ENCODE assay signal across 1 cellular context in genomic region chr14:31265701-31266398, GRCh38.
TF ChIP-seq lines count a peak whose summit lies in the region.

No MANE protein-coding gene starts in this region.

TF ChIP-seq in HepG2, 621 proteins besides CTCF, POLR2A, EP300 and RAD21 (continued from another document and continues in another):
- TF ChIP-seq ZNF639 (CRISPR knock-in tag; conservative IDR thresholded peaks at IDR 0.05) = peak; percentile 82; the same call in 1 of the 2 replicates
- TF ChIP-seq RBM39 (IDR thresholded peaks at IDR 0.05; ENCODE audit: low read depth, low read length, poor library complexity, severe bottlenecking) = no peak
- peak; percentile 93; the same call in 1 of the 2 replicates for TF ChIP-seq ZNF33B (CRISPR knock-in tag; IDR thresholded peaks at IDR 0.05)
- peak; percentile 72; the same call in 1 of the 2 replicates for TF ChIP-seq ZNF652 (CRISPR knock-in tag; IDR thresholded peaks at IDR 0.05; ENCODE audit: borderline replicate concordance, low read depth)
- TF ChIP-seq TAF15 (IDR thresholded peaks at IDR 0.05; ENCODE audit: low read depth, low read length, poor library complexity, severe bottlenecking) = no peak
- no peak for TF ChIP-seq REPIN1 (CRISPR knock-in tag; IDR thresholded peaks at IDR 0.05; ENCODE audit: borderline replicate concordance, low read depth)
- TF ChIP-seq RFX1 (IDR thresholded peaks at IDR 0.05) = no peak
- TF ChIP-seq PHB2 (IDR thresholded peaks at IDR 0.05; ENCODE audit: partially characterized antibody) = no peak
- no peak for TF ChIP-seq HNRNPL (IDR thresholded peaks at IDR 0.05; ENCODE audit: low read depth, low read length)
- peak; percentile 91; the same call in 1 of the 2 replicates for TF ChIP-seq ZNF543 (CRISPR knock-in tag; IDR thresholded peaks at IDR 0.05)
- TF ChIP-seq TAF1 (CRISPR knock-in tag; IDR thresholded peaks at IDR 0.05) = peak; percentile 23; the same call in 1 of the 2 replicates
- no peak for TF ChIP-seq ZNF460 (CRISPR knock-in tag; IDR thresholded peaks at IDR 0.05; ENCODE audit: borderline replicate concordance)
- peak; percentile 28; the same call in 1 of the 2 replicates for TF ChIP-seq SNAPC5 (CRISPR knock-in tag; IDR thresholded peaks at IDR 0.05; ENCODE audit: borderline replicate concordance)
- no peak for TF ChIP-seq FLYWCH1 (CRISPR knock-in tag; IDR thresholded peaks at IDR 0.05)
- TF ChIP-seq TARDBP (CRISPR knock-in tag; IDR thresholded peaks at IDR 0.05) = peak; percentile 76; the same call in 1 of the 2 replicates
- TF ChIP-seq ZNF260 (CRISPR knock-in tag; IDR thresholded peaks at IDR 0.05; ENCODE audit: borderline replicate concordance, low read depth) = no peak
- TF ChIP-seq BCLAF1 (IDR thresholded peaks at IDR 0.05) = no peak
- no peak for TF ChIP-seq ZNF746 (CRISPR knock-in tag; IDR thresholded peaks at IDR 0.05)
- TF ChIP-seq KAT7 (CRISPR knock-in tag; IDR thresholded peaks at IDR 0.05; ENCODE audit: borderline replicate concordance) = peak; percentile 95
- no peak for TF ChIP-seq PLSCR1 (CRISPR knock-in tag; IDR thresholded peaks at IDR 0.05; ENCODE audit: borderline replicate concordance)
- TF ChIP-seq TCF7 (IDR thresholded peaks at IDR 0.05; ENCODE audit: low read depth) = no peak
- peak; percentile 76 for TF ChIP-seq SKI (IDR thresholded peaks at IDR 0.05; ENCODE audit: partially characterized antibody)
- no peak for TF ChIP-seq ZNF256 (CRISPR knock-in tag; conservative IDR thresholded peaks at IDR 0.05)
- no peak; the same call in 1 of the 2 replicates for TF ChIP-seq ZFY (CRISPR knock-in tag; IDR thresholded peaks at IDR 0.05)
- no peak for TF ChIP-seq NR3C1 (CRISPR knock-in tag; IDR thresholded peaks at IDR 0.05)
- no peak for TF ChIP-seq ARNT (IDR thresholded peaks at IDR 0.05)
- peak; percentile 91 for TF ChIP-seq HINFP (CRISPR knock-in tag; IDR thresholded peaks at IDR 0.05; ENCODE audit: low read depth)
- peak; percentile 95 for TF ChIP-seq ZNF276 (CRISPR knock-in tag; IDR thresholded peaks at IDR 0.05; ENCODE audit: low read depth)
- TF ChIP-seq POGZ (CRISPR knock-in tag; IDR thresholded peaks at IDR 0.05) = no peak
- TF ChIP-seq ZNF18 (CRISPR knock-in tag; IDR thresholded peaks at IDR 0.05; ENCODE audit: insufficient replicate concordance) = no peak
- 0 out of 2 replicates have a peak, but pooled peaks have one; percentile 18 for TF ChIP-seq BORCS8-MEF2B (CRISPR knock-in tag; IDR thresholded peaks at IDR 0.05)
- no peak for TF ChIP-seq HHEX (CRISPR knock-in tag; IDR thresholded peaks at IDR 0.05)
- no peak; the same call in 1 of the 2 replicates for TF ChIP-seq ZNF766 (CRISPR knock-in tag; IDR thresholded peaks at IDR 0.05; ENCODE audit: borderline replicate concordance)
- no peak for TF ChIP-seq CREB3 (CRISPR knock-in tag; IDR thresholded peaks at IDR 0.05)
- no peak for TF ChIP-seq DDIT3 (CRISPR knock-in tag; IDR thresholded peaks at IDR 0.05)
- no peak for TF ChIP-seq E2F5 (CRISPR knock-in tag; conservative IDR thresholded peaks at IDR 0.05)
- TF ChIP-seq ZUFSP (CRISPR knock-in tag; IDR thresholded peaks at IDR 0.05; ENCODE audit: borderline replicate concordance) = no peak
- TF ChIP-seq NAIF1 (CRISPR knock-in tag; IDR thresholded peaks at IDR 0.05; ENCODE audit: borderline replicate concordance) = no peak
- peak; percentile 96 for TF ChIP-seq ZMYM3 (CRISPR knock-in tag; IDR thresholded peaks at IDR 0.05)
- no peak for TF ChIP-seq SETDB1 (CRISPR knock-in tag; IDR thresholded peaks at IDR 0.05; ENCODE audit: borderline replicate concordance)
- TF ChIP-seq ZNF567 (CRISPR knock-in tag; IDR thresholded peaks at IDR 0.05; ENCODE audit: borderline replicate concordance) = peak; percentile 92
